ENCODE assay signal across 8 cellular contexts in the genomic region with DNA sequence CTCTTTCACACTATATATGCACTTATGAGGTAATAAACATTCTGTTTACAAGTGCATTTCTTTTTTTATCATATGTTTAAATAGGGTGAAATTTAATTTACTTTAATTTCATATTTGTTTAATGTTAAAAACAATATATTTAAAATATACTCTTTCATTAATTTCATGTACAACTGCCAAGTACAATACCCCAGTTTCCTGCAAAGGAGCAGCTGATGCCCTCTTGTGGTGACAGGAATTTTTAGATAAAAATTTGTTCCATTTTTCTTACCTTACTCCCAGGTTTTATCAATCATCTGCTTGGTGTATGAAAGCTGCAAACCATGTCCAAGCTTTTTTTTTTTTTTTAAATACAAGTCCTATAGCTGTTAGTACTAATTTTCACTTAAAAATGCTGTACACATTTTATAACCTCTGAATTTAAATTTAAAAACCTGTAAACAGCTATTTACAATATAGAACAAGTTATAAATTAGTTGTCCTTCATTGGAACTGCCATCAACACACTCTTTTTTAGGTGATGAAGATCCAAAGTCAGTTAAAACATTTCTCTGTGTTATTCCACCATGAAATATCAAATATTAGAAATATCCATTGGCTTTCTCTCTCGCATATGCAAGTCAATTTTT. TPM values are rescaled to one million over a fixed set of nuclear protein-coding genes. Genes with fewer than 3 reads are reported as not detected.
DNase-seq lines count a peak whose midpoint lies in the region; ATAC-seq, FAIRE-seq and TF ChIP-seq lines count a peak whose summit lies in the region.

No MANE protein-coding gene starts in this region.

- H3K27ac ChIP-seq in AG04450 (ENCODE audit: low read depth, low read length) (no peak overlapping the region), foreskin keratinocyte (no peak overlapping the region)

- no peaks in the 10 kb centered on the region for H3K4me1 ChIP-seq in foreskin keratinocyte

- TF ChIP-seq CTCF in AG04450 (IDR thresholded peaks at IDR 0.05; ENCODE audit: low read depth, low read length) (peak; percentile 61), foreskin keratinocyte (conservative IDR thresholded peaks at IDR 0.05) (peak; percentile 71)

- ATAC-seq in foreskin keratinocyte = no peak
- ATAC-seq in HG02981 (IDR thresholded peaks at IDR 0.05; ENCODE audit: unreplicated experiment) = no peak
- ATAC-seq in GM19452 (IDR thresholded peaks at IDR 0.05; ENCODE audit: unreplicated experiment) = no peak
- ATAC-seq in GM21737 (IDR thresholded peaks at IDR 0.05; ENCODE audit: unreplicated experiment) = no peak

- H3K27me3 ChIP-seq in AG04450 (ENCODE audit: control insufficient read depth, insufficient read depth, low read length) (peaks cover 6% of the 10 kb centered on the region), foreskin keratinocyte (peaks cover 43% of the 10 kb centered on the region)

- H3K4me3 ChIP-seq in AG04450 (ENCODE audit: low read depth, low read length) = no peak overlapping the region

- no peak for DNase-seq in AG04450 (ENCODE audit: low read depth, low spot score)
- DNase-seq in GM19240 (ENCODE audit: insufficient read length, low spot score) = peak; percentile 1
- no peak for DNase-seq in RCC 7860 (ENCODE audit: low spot score)
- DNase-seq in foreskin keratinocyte = peak in 1 of 2 donors; percentile 6
- no peak for DNase-seq in posterior cingulate gyrus

- POLR2A ChIA-PET in AG04450 (lab: Yijun Ruan, JAX) = no interaction called here

- H3K9me3 ChIP-seq in AG04450 (ENCODE audit: control insufficient read depth, insufficient read depth, low read length) = no peaks in the 10 kb centered on the region

- peak; percentile 70 for FAIRE-seq in RCC 7860 (lab: Jason Lieb, UNC)

- CTCF ChIA-PET in AG04450 (lab: Charles Lee) = interaction anchor here (0.6 to 5.2 kb wide), 10 partner anchors 17 to 964 kb away, joined by 3 to 36 read pairs (median 3); no protein-coding TSS in a partner anchor

- intact Hi-C loops in posterior cingulate gyrus (cut with DNase I) = loop anchor here (10.0 kb wide), 1 partner anchor 544 kb away; no protein-coding TSS in a partner anchor

RNA-seq across cellular contexts. Expression of gene PCDH20, which starts 4.9 kb away (rescaled TPM):
- polyA plus RNA-seq in AG04450 (2011; rRNA removed) (not detected in 2 replicates), foreskin keratinocyte (not detected in 2 replicates)
- polyA minus RNA-seq in AG04450 (2011; rRNA and poly(A)+ RNA removed) = not detected in 2 replicates
- 0.03 TPM in 1 of 2 replicates, not detected in the other for total RNA-seq in foreskin keratinocyte
